ENCODE assay signal across 8 cellular contexts in the genomic region with DNA sequence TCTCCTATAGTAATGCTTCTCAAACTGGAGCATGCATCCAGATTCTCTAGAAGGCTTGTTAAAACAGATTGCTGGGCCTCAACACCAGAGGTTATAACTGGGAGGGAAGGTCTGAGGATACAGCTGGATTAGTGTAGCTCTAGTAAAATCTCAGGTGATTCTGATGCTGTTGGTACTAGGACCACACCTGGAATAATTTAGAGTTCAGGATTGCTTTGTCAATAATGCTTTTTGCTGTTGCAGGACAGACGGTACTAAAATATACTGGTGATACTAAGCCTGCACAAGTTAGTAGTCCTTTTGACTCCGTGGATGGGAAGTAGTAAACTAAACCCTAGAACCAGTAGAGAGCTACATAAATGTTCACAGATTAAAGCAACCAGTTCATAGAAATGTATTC.
DNase-seq lines count a peak whose midpoint lies in the region; ATAC-seq and TF ChIP-seq lines count a peak whose summit lies in the region.

No MANE protein-coding gene starts in this region.

- H3K9me3 ChIP-seq in A673 (ENCODE audit: low read depth, low read length, poor library complexity, severe bottlenecking) (no peaks in the 10 kb centered on the region), iPS-18a (ENCODE audit: control insufficient read depth, low read depth, low read length) (no peaks in the 10 kb centered on the region)

- no peaks in the 10 kb centered on the region for H3K27me3 ChIP-seq in A673 (replicated peaks; ENCODE audit: insufficient read depth, low read depth, low read length, poor library complexity)
- no peaks in the 10 kb centered on the region for H3K27me3 ChIP-seq in H7 (ENCODE audit: control insufficient read depth, insufficient read depth, low read length)
- no peaks in the 10 kb centered on the region for H3K27me3 ChIP-seq in iPS-18a (ENCODE audit: control insufficient read depth, insufficient read depth, low read length)

- H3K9ac ChIP-seq in iPS-18a (ENCODE audit: low read length), result peak overlapping the region; percentile 99

- H3K4me3 ChIP-seq in A673 (ENCODE audit: low read depth, low read length, poor library complexity, severe bottlenecking) (peak overlapping the region; percentile 43), H7 (ENCODE audit: insufficient read depth, low read depth, low read length) (peak overlapping the region; percentile 61), iPS-18a (ENCODE audit: low read length) (peak overlapping the region; percentile 97)

- no peaks in the 10 kb centered on the region for H3K9me3 Mint-ChIP-seq in activated B cell treated with CpG ODN at 0.5 μM for 24 hours
- no peaks in the 10 kb centered on the region for H3K9me3 Mint-ChIP-seq in stimulated activated naive CD8-positive, alpha-beta T cell treated with anti-CD3 and anti-CD28 coated beads, Interleukin-15, amount 100 ng/mL, for 72 hours

- BruUV-seq in A673 (replicated peaks; lab: Mats Ljungman, UMichigan), result no TSS peak

- TF ChIP-seq CTCF in A673 (conservative IDR thresholded peaks at IDR 0.05; ENCODE audit: low read depth, low read length) (no peak), activated B cell treated with CpG ODN at 0.5 μM for 24 hours (IDR thresholded peaks at IDR 0.05) (no peak), GM20000 (IDR thresholded peaks at IDR 0.05; ENCODE audit: extremely low read depth, missing control alignments) (no peak)

- no peaks in the 10 kb centered on the region for H3K27me3 Mint-ChIP-seq in activated B cell treated with CpG ODN at 0.5 μM for 24 hours
- no peaks in the 10 kb centered on the region for H3K27me3 Mint-ChIP-seq in stimulated activated naive CD8-positive, alpha-beta T cell treated with anti-CD3 and anti-CD28 coated beads, Interleukin-15, amount 100 ng/mL, for 72 hours

- peaks cover 56% of the 10 kb centered on the region for H3K4me1 ChIP-seq in A673 (ENCODE audit: insufficient read depth, low read length, poor library complexity, severe bottlenecking)
- peaks cover 24% of the 10 kb centered on the region for H3K4me1 ChIP-seq in iPS-18a (ENCODE audit: control insufficient read depth, low read depth, low read length)

- POLR2A ChIA-PET in A673 (lab: Charles Lee; ENCODE audit: low non-redundant PET), result no interaction called here
- POLR2A ChIA-PET in activated B cell treated with CpG ODN at 0.5 μM for 24 hours (lab: Charles Lee), result interaction anchor here (0.6 to 1.7 kb wide), 8 partner anchors 136 to 1229 kb away, joined by 3 to 14 read pairs (median 6); partner anchors contain the start of genes BRCA2, N4BP2L1, RFC3 and ZAR1L

- H3K36me3 ChIP-seq in A673 (ENCODE audit: insufficient read depth, low read length, poor library complexity, severe bottlenecking) (no peaks in the 10 kb centered on the region), H7 (replicated peaks; ENCODE audit: control insufficient read depth, insufficient read depth, low read length) (no peaks in the 10 kb centered on the region), iPS-18a (ENCODE audit: control insufficient read depth, low read depth, low read length) (no peaks in the 10 kb centered on the region)

- intact Hi-C loops in A673 (cut with micrococcal nuclease; ENCODE audit: unreplicated experiment), result loop anchor here (1.0 to 5.0 kb wide), 6 partner anchors 109 to 421 kb away; no protein-coding TSS in a partner anchor
- intact Hi-C loops in activated B cell treated with CpG ODN at 0.5 μM for 24 hours (cut with micrococcal nuclease), result loop anchor here (1.0 to 10.0 kb wide), 8 partner anchors 136 to 1696 kb away; partner anchors contain the start of genes FRY and NBEA

- H3K27ac ChIP-seq in A673 (ENCODE audit: low read depth, low read length, poor library complexity, severe bottlenecking) (peak overlapping the region; percentile 99), iPS-18a (ENCODE audit: low read length) (peak overlapping the region; percentile 81)

- ATAC-seq in activated B cell treated with CpG ODN at 0.5 μM for 24 hours (ENCODE audit: low read depth), result no peak
- ATAC-seq in stimulated activated naive CD8-positive, alpha-beta T cell treated with anti-CD3 and anti-CD28 coated beads, Interleukin-15, amount 100 ng/mL, for 72 hours, result no peak

- CTCF ChIA-PET in A673 (lab: Charles Lee), result interaction anchor here (0.8 to 1.3 kb wide), 4 partner anchors 33 to 957 kb away, joined by 3 to 4 read pairs (median 4); partner anchors contain the start of gene PDS5B
- CTCF ChIA-PET in activated B cell treated with CpG ODN at 0.5 μM for 24 hours (lab: Charles Lee), result interaction anchor here (1.0 to 2.0 kb wide), 4 partner anchors 179 to 1228 kb away, joined by 3 to 12 read pairs (median 4); partner anchors contain the start of genes BRCA2, PDS5B and ZAR1L

- H3K4me3 Mint-ChIP-seq in activated B cell treated with CpG ODN at 0.5 μM for 24 hours, result peak overlapping the region; percentile 96
- H3K4me3 Mint-ChIP-seq in stimulated activated naive CD8-positive, alpha-beta T cell treated with anti-CD3 and anti-CD28 coated beads, Interleukin-15, amount 100 ng/mL, for 72 hours, result peak overlapping the region; percentile 78 to 85

- DNase-seq in A673 (ENCODE audit: low spot score) (peak; percentile 38), H7 (no peak), activated B cell treated with CpG ODN at 0.5 μM for 24 hours (no peak), DMS 273 treated with DMSO at 0.1 percent for 48 hours (lab: John Stamatoyannopoulos, UW) (no peak), COLO668 (lab: John Stamatoyannopoulos, UW; ENCODE audit: unreplicated experiment) (no peak), GM20000 (ENCODE audit: low spot score) (no peak)
- no peak for DNase-seq in stimulated activated naive CD8-positive, alpha-beta T cell treated with anti-CD3 and anti-CD28 coated beads, Interleukin-15, amount 100 ng/mL, for 72 hours

- H3K27ac Mint-ChIP-seq in activated B cell treated with CpG ODN at 0.5 μM for 24 hours, result peak overlapping the region; percentile 100
- peak overlapping the region; percentile 98 to 99 for H3K27ac Mint-ChIP-seq in stimulated activated naive CD8-positive, alpha-beta T cell treated with anti-CD3 and anti-CD28 coated beads, Interleukin-15, amount 100 ng/mL, for 72 hours

- peaks cover 8% of the 10 kb centered on the region for H3K36me3 Mint-ChIP-seq in activated B cell treated with CpG ODN at 0.5 μM for 24 hours (ENCODE audit: low read depth)

- H3K4me1 Mint-ChIP-seq in activated B cell treated with CpG ODN at 0.5 μM for 24 hours, result peaks cover 52% of the 10 kb centered on the region
- peaks cover 48% of the 10 kb centered on the region for H3K4me1 Mint-ChIP-seq in stimulated activated naive CD8-positive, alpha-beta T cell treated with anti-CD3 and anti-CD28 coated beads, Interleukin-15, amount 100 ng/mL, for 72 hours

Comparison
In these comparisons a context has a peak if more than half of its experiments do, and no peak if none do; other contexts are left out.
1. H3K4me3 ChIP-seq: peak in every context shown above with its lines; median percentile 97 in iPS-18a; 61 in H7; 43 in A673.